In the genomic region with DNA sequence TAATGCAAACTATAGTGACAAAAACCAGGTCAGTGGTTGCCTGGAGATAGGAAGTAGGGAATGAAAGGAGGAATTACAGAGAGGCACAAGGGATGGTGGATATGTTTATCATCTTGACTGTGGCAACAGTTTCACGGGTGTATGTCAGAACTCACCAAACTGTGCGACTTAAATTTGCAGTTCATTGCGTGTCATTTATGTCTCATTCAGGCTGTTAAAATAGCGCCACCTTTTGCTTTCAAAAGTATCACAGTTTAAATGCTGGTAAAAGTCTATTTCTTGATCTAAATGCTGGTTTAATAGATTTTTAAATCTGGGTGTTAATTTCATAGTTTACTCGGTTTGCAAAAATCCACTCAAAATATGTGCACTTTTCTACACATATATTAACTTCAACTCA, we compare ENCODE assay signal across 11 cellular contexts. TPM values are rescaled to one million over a fixed set of nuclear protein-coding genes. Genes with fewer than 3 reads are reported as not detected.
DNase-seq lines count a peak whose midpoint lies in the region; ATAC-seq and TF ChIP-seq lines count a peak whose summit lies in the region.
"Had no signal": no experiment of that assay in that cellular context is flagged by ENCODE, and none has a peak within 500 bp of the region (broad histone marks: within the 10 kb centered on the region; RNA-seq: fewer than 3 reads in every experiment).

No MANE protein-coding gene starts in this region.

- H3K9ac ChIP-seq in PC-3 (ENCODE audit: low read length) = no peak overlapping the region

- H3K27me3 Mint-ChIP-seq in MCF 10A (ENCODE audit: insufficient read depth, unreplicated experiment) = no peaks in the 10 kb centered on the region
- H3K27me3 Mint-ChIP-seq in activated T-cell treated with anti-CD3 and anti-CD28 coated beads, Interleukin-2, amount 50 U/mL, for 4 hours (ENCODE audit: low read depth) = peaks cover 2% of the 10 kb centered on the region
- H3K27me3 Mint-ChIP-seq: activated B cell treated with CpG ODN at 0.5 μM for 24 hours; activated naive CD4-positive, alpha-beta T cell treated with anti-CD3 and anti-CD28 coated beads, Interleukin-2, amount 10 ng/mL, durations not matched to agents 7 days and 5 days had no signal

- no peaks in the 10 kb centered on the region for H3K9me2 ChIP-seq in PC-3 (replicated peaks; ENCODE audit: low read length)

- H2AFZ ChIP-seq in PC-3 (ENCODE audit: low read length) = no peak overlapping the region

- H3F3A ChIP-seq in PC-3 (ENCODE audit: low read length, unreplicated experiment) = no peaks in the 10 kb centered on the region

- ATAC-seq in PC-3 = no peak
- no peak for ATAC-seq in upper lobe of right lung
- no peak for ATAC-seq in GM21381 (IDR thresholded peaks at IDR 0.05; ENCODE audit: unreplicated experiment)
- no peak for ATAC-seq in activated T-cell treated with anti-CD3 and anti-CD28 coated beads, Interleukin-2, amount 50 U/mL, for 4 hours
- ATAC-seq in GM21423 (IDR thresholded peaks at IDR 0.05; ENCODE audit: unreplicated experiment) = no peak

- TF ChIP-seq CTCF in MCF 10A (IDR thresholded peaks at IDR 0.05; ENCODE audit: unreplicated experiment) = peak; percentile 14
- no peak for TF ChIP-seq CTCF in breast epithelium (IDR thresholded peaks at IDR 0.05)
- peak; percentile 64 for TF ChIP-seq CTCF in PC-3 (conservative IDR thresholded peaks at IDR 0.05; ENCODE audit: low read depth, low read length)
- TF ChIP-seq CTCF in fibroblast of mammary gland (conservative IDR thresholded peaks at IDR 0.05; ENCODE audit: control insufficient read depth, insufficient read depth, low read depth, low read length) = peak; percentile 46
- peak; percentile 26 for TF ChIP-seq CTCF in upper lobe of right lung (IDR thresholded peaks at IDR 0.05)

- intact Hi-C loops in MCF 10A (cut with micrococcal nuclease) (loop anchor here (5.0 kb wide), 1 partner anchor 63 kb away; no protein-coding TSS in a partner anchor), breast epithelium (cut with DNase I; ENCODE audit: low total_unique reads) (no loop called here), PC-3 (cut with micrococcal nuclease) (no loop called here), upper lobe of right lung (cut with DNase I) (no loop called here)

- TF ChIP-seq POLR2A in breast epithelium (IDR thresholded peaks at IDR 0.05) = no peak

- no peak overlapping the region for H3K4me3 ChIP-seq in breast epithelium
- no peak overlapping the region for H3K4me3 ChIP-seq in PC-3 (ENCODE audit: low read length)
- H3K4me3 ChIP-seq in fibroblast of mammary gland (ENCODE audit: control insufficient read depth, low read depth, low read length) = no peak overlapping the region
- H3K4me3 ChIP-seq in upper lobe of right lung = no peak overlapping the region

- H3K9me3 Mint-ChIP-seq in MCF 10A (ENCODE audit: unreplicated experiment) = no peaks in the 10 kb centered on the region
- no peaks in the 10 kb centered on the region for H3K9me3 Mint-ChIP-seq in activated T-cell treated with anti-CD3 and anti-CD28 coated beads, Interleukin-2, amount 50 U/mL, for 4 hours
- H3K9me3 Mint-ChIP-seq: activated B cell treated with CpG ODN at 0.5 μM for 24 hours; activated naive CD4-positive, alpha-beta T cell treated with anti-CD3 and anti-CD28 coated beads, Interleukin-2, amount 10 ng/mL, durations not matched to agents 7 days and 5 days had no signal

- no peaks in the 10 kb centered on the region for H3K79me2 ChIP-seq in PC-3 (ENCODE audit: low read length)

- H3K27ac ChIP-seq in breast epithelium = no peak overlapping the region
- H3K27ac ChIP-seq in PC-3 (ENCODE audit: low read length) = no peak overlapping the region
- no peak overlapping the region for H3K27ac ChIP-seq in upper lobe of right lung

- H3K27me3 ChIP-seq in breast epithelium (no peaks in the 10 kb centered on the region), PC-3 (ENCODE audit: low read length) (no peaks in the 10 kb centered on the region), upper lobe of right lung (no peaks in the 10 kb centered on the region)

- no peaks in the 10 kb centered on the region for H4K20me1 ChIP-seq in PC-3 (ENCODE audit: low read length)

- H3K4me1 Mint-ChIP-seq in MCF 10A (ENCODE audit: insufficient read depth, unreplicated experiment) = no peaks in the 10 kb centered on the region
- no peaks in the 10 kb centered on the region for H3K4me1 Mint-ChIP-seq in activated T-cell treated with anti-CD3 and anti-CD28 coated beads, Interleukin-2, amount 50 U/mL, for 4 hours (ENCODE audit: low read depth)
- H3K4me1 Mint-ChIP-seq: activated B cell treated with CpG ODN at 0.5 μM for 24 hours; activated naive CD4-positive, alpha-beta T cell treated with anti-CD3 and anti-CD28 coated beads, Interleukin-2, amount 10 ng/mL, durations not matched to agents 7 days and 5 days had no signal

- DNase-seq in MCF 10A (ENCODE audit: unreplicated experiment) (peak; percentile 30), breast epithelium (ENCODE audit: low spot score in 2 of 2) (no peak), PC-3 (peak; percentile 20), fibroblast of mammary gland (ENCODE audit: low read depth) (peak; percentile 21), upper lobe of right lung (no peak)
- DNase-seq in activated T-cell treated with anti-CD3 and anti-CD28 coated beads, Interleukin-2, amount 50 U/mL, for 4 hours = no peak
- DNase-seq: activated B cell treated with CpG ODN at 0.5 μM for 24 hours; activated naive CD4-positive, alpha-beta T cell treated with anti-CD3 and anti-CD28 coated beads, Interleukin-2, amount 10 ng/mL, durations not matched to agents 7 days and 5 days; NCI-H1436 had no signal

- POLR2A ChIA-PET in MCF 10A (lab: Yijun Ruan, JAX) = interaction anchor here (0.8 kb wide), 1 partner anchor 9 kb away, joined by 3 read pairs; no protein-coding TSS in a partner anchor
- POLR2A ChIA-PET in PC-3 (lab: Charles Lee; ENCODE audit: unreplicated experiment) = no interaction called here

- CTCF ChIA-PET in MCF 10A (lab: Yijun Ruan, JAX) = interaction anchor here (0.6 to 0.9 kb wide), 2 partner anchors 63 to 144 kb away, joined by 3 read pairs; no protein-coding TSS in a partner anchor
- CTCF ChIA-PET in PC-3 (lab: Charles Lee) = no interaction called here

- no peaks in the 10 kb centered on the region for H3K36me3 Mint-ChIP-seq in MCF 10A (ENCODE audit: insufficient read depth, unreplicated experiment)
- no peaks in the 10 kb centered on the region for H3K36me3 Mint-ChIP-seq in activated T-cell treated with anti-CD3 and anti-CD28 coated beads, Interleukin-2, amount 50 U/mL, for 4 hours (ENCODE audit: insufficient read depth)
- H3K36me3 Mint-ChIP-seq: activated naive CD4-positive, alpha-beta T cell treated with anti-CD3 and anti-CD28 coated beads, Interleukin-2, amount 10 ng/mL, durations not matched to agents 7 days and 5 days had no signal

- no peaks in the 10 kb centered on the region for H3K9me3 ChIP-seq in breast epithelium
- H3K9me3 ChIP-seq in PC-3 (ENCODE audit: low read length) = no peaks in the 10 kb centered on the region
- no peaks in the 10 kb centered on the region for H3K9me3 ChIP-seq in upper lobe of right lung

- H3K27ac Mint-ChIP-seq in MCF 10A (ENCODE audit: low read depth, unreplicated experiment) = no peak overlapping the region
- H3K27ac Mint-ChIP-seq: activated B cell treated with CpG ODN at 0.5 μM for 24 hours; activated naive CD4-positive, alpha-beta T cell treated with anti-CD3 and anti-CD28 coated beads, Interleukin-2, amount 10 ng/mL, durations not matched to agents 7 days and 5 days had no signal

- BruUV-seq in MCF 10A (replicated peaks; lab: Mats Ljungman, UMichigan) (no TSS peak), PC-3 (replicated peaks; lab: Mats Ljungman, UMichigan) (no TSS peak)

- H3K4me3 Mint-ChIP-seq in MCF 10A (ENCODE audit: unreplicated experiment) = no peak overlapping the region
- H3K4me3 Mint-ChIP-seq in activated T-cell treated with anti-CD3 and anti-CD28 coated beads, Interleukin-2, amount 50 U/mL, for 4 hours = no peak overlapping the region
- H3K4me3 Mint-ChIP-seq: activated B cell treated with CpG ODN at 0.5 μM for 24 hours; activated naive CD4-positive, alpha-beta T cell treated with anti-CD3 and anti-CD28 coated beads, Interleukin-2, amount 10 ng/mL, durations not matched to agents 7 days and 5 days had no signal

- no peak overlapping the region for H3K4me2 ChIP-seq in PC-3 (ENCODE audit: low read length)

- H3K36me3 ChIP-seq in breast epithelium (no peaks in the 10 kb centered on the region), PC-3 (ENCODE audit: low read depth, low read length) (no peaks in the 10 kb centered on the region), upper lobe of right lung (no peaks in the 10 kb centered on the region)

- H3K4me1 ChIP-seq in breast epithelium (no peaks in the 10 kb centered on the region), PC-3 (ENCODE audit: insufficient read depth, low read length) (peaks cover 8% of the 10 kb centered on the region), upper lobe of right lung (no peaks in the 10 kb centered on the region)

RNA-seq across cellular contexts. Expression of gene PTTG1IP2, which starts 51.0 kb away (rescaled TPM):
- total RNA-seq in MCF 10A (2022) (not detected in 2 replicates), breast epithelium (not detected), PC-3 (2014; rRNA removed) (not detected in 2 replicates), upper lobe of right lung (not detected)
- total RNA-seq in activated T-cell treated with anti-CD3 and anti-CD28 coated beads, Interleukin-2, amount 50 U/mL, for 4 hours = not detected
- total RNA-seq: activated B cell treated with CpG ODN at 0.5 μM for 24 hours had no signal

Comparison
In these comparisons a context has a peak if more than half of its experiments do, and no peak if none do; other contexts are left out.
1. DNase-seq: peak in MCF 10A (single experiment), PC-3 (single experiment) and fibroblast of mammary gland (single experiment); none in breast epithelium (0 of 2), upper lobe of right lung (single experiment) and activated T-cell treated with anti-CD3 and anti-CD28 coated beads, Interleukin-2, amount 50 U/mL, for 4 hours (single experiment).
2. CTCF ChIP-seq: peak in MCF 10A (single experiment), PC-3 (single experiment), fibroblast of mammary gland (single experiment) and upper lobe of right lung (single experiment); none in breast epithelium (0 of 3).